8 cellular contexts compared by ENCODE assay signal in genomic region chr6:44074383-44075136, GRCh38. TPM values are rescaled to one million over a fixed set of nuclear protein-coding genes. Genes with fewer than 3 reads are reported as not detected.
A peak's percentile ranks its signal among the peaks of the same experiment; 100 is the strongest.
DNase-seq lines count a peak whose midpoint lies in the region; ATAC-seq and TF ChIP-seq lines count a peak whose summit lies in the region.

No MANE protein-coding gene starts in this region.

- H3K27ac ChIP-seq in trophoblast cell (ENCODE audit: low read depth, low read length): no peak overlapping the region
- H3K27ac ChIP-seq in upper lobe of left lung: no peak overlapping the region

- H3K14ac ChIP-seq in trophoblast cell (ENCODE audit: low read length): no peak overlapping the region

- H4K91ac ChIP-seq in trophoblast cell (ENCODE audit: low read depth, low read length): peak overlapping the region; percentile 89

- no peak overlapping the region for H2BK5ac ChIP-seq in trophoblast cell (ENCODE audit: low read depth, low read length, poor library complexity)

- no peak overlapping the region for H4K12ac ChIP-seq in trophoblast cell (ENCODE audit: low read depth, low read length)

- no peak for TF ChIP-seq EP300 in upper lobe of left lung (IDR thresholded peaks at IDR 0.05)

- DNase-seq in activated gamma-delta T cell treated with Interleukin-2 at 50 U/mL for 16 hours (peak; percentile 61), activated gamma-delta T cell (lab: John Stamatoyannopoulos, UW) (no peak), LHCN-M2 (ENCODE audit: low read depth) (peak; percentile 84), fibroblast of the conjunctiva (ENCODE audit: low read depth) (peak; percentile 64), trophoblast cell (peak in 1 of 2 donors; percentile 80), upper lobe of left lung (peak; percentile 75 to 78), SHP77 (lab: John Stamatoyannopoulos, UW) (no peak)
- DNase-seq in activated T-cell treated with anti-CD3 and anti-CD28 coated beads, Interleukin-2, amount 50 U/mL, for 1 hour: peak; percentile 70

- H3K4me3 ChIP-seq in trophoblast cell (ENCODE audit: low read depth, low read length) (no peak overlapping the region), upper lobe of left lung (no peak overlapping the region)

- peaks cover 6% of the 10 kb centered on the region for H3K79me1 ChIP-seq in trophoblast cell (ENCODE audit: low read length)

- H3K18ac ChIP-seq in trophoblast cell (ENCODE audit: low read length): no peak overlapping the region

- H2BK120ac ChIP-seq in trophoblast cell (ENCODE audit: insufficient read depth, low read length, poor library complexity): no peak overlapping the region

- H3K27me3 ChIP-seq in trophoblast cell (ENCODE audit: insufficient read depth, low read length): peaks cover 5% of the 10 kb centered on the region
- H3K27me3 ChIP-seq in upper lobe of left lung: peaks cover 0 to 13% (median 3%) of the 10 kb centered on the region in 4 donors

- no peak overlapping the region for H2AK5ac ChIP-seq in trophoblast cell (ENCODE audit: low read length)

- H4K8ac ChIP-seq in trophoblast cell (ENCODE audit: low read depth, low read length): no peak overlapping the region

- H3K4me1 ChIP-seq in trophoblast cell (ENCODE audit: control insufficient read depth in 1 of 2, insufficient read depth in 2 of 2, low read length in 2 of 2): peaks cover 10 to 20% of the 10 kb centered on the region in 2 experiments
- peaks cover 23 to 38% (median 30%) of the 10 kb centered on the region in 4 donors for H3K4me1 ChIP-seq in upper lobe of left lung

- peaks cover 1% of the 10 kb centered on the region for H3K79me2 ChIP-seq in trophoblast cell (ENCODE audit: control insufficient read depth, insufficient read depth, low read length, poor library complexity)

- H3K23ac ChIP-seq in trophoblast cell (ENCODE audit: low read length): no peak overlapping the region

- ATAC-seq in upper lobe of left lung (ENCODE audit: low FRiP score in 2 of 2): peak; percentile 77

- peak; percentile 84 to 93 (median 87) for TF ChIP-seq CTCF in upper lobe of left lung (IDR thresholded peaks at IDR 0.05)

- no CpG with 5 or more reads among the region's 18 CpGs for WGBS in trophoblast cell (ENCODE audit: extremely low coverage, insufficient coverage, insufficient read length)
- 7 to 9% methylated on average over 11 to 18 of the region's 18 CpGs for WGBS in upper lobe of left lung, 2 donors

- no peak overlapping the region for H3K4ac ChIP-seq in trophoblast cell (ENCODE audit: low read depth, low read length)

- H2BK12ac ChIP-seq in trophoblast cell (ENCODE audit: low read length): no peak overlapping the region

- H3K4me2 ChIP-seq in trophoblast cell (ENCODE audit: low read length): no peak overlapping the region

- H3K36me3 ChIP-seq in trophoblast cell (ENCODE audit: control insufficient read depth in 1 of 2, insufficient read depth in 2 of 2, low read length in 2 of 2) (no peaks in the 10 kb centered on the region), upper lobe of left lung (no peaks in the 10 kb centered on the region)

- H2AFZ ChIP-seq in trophoblast cell (ENCODE audit: insufficient read depth, low read length, poor library complexity): no peak overlapping the region

- H3K9me3 ChIP-seq in trophoblast cell (ENCODE audit: insufficient read depth, low read depth, low read length) (no peaks in the 10 kb centered on the region), upper lobe of left lung (no peaks in the 10 kb centered on the region)

- no peak for TF ChIP-seq POLR2A in upper lobe of left lung (IDR thresholded peaks at IDR 0.05)

- no peak overlapping the region for H3K9ac ChIP-seq in trophoblast cell (ENCODE audit: low read length)

RNA-seq across cellular contexts. Expression of gene MRPL14, which starts 52.7 kb away (rescaled TPM):
- 72.9 and 73.9 TPM in 2 replicates for total RNA-seq in LHCN-M2 (2014; rRNA removed)
- polyA plus RNA-seq in LHCN-M2 (2012): 110 TPM
- polyA plus RNA-seq in trophoblast cell (2013): 79.2 and 82.1 TPM in 2 replicates
- total RNA-seq in upper lobe of left lung: 100 to 1,000 TPM in 3 of 6 donors, 10 to 100 TPM in 3; 89.1 to 164 (median 97.7) TPM

RNA-seq across cellular contexts. Expression of gene TMEM63B, which starts 52.8 kb away (rescaled TPM):
- total RNA-seq in LHCN-M2 (2014; rRNA removed) (38.2 and 39.0 TPM in 2 replicates), upper lobe of left lung (100 to 1,000 TPM in 4 of 6 donors, 10 to 100 TPM in 2; 89.8 to 198 (median 128) TPM)
- 29.7 TPM for polyA plus RNA-seq in LHCN-M2 (2012)
- 36.4 and 36.9 TPM in 2 replicates for polyA plus RNA-seq in trophoblast cell (2013)

Comparison
In these comparisons a context has a peak if more than half of its experiments do, and no peak if none do; other contexts are left out.
1. DNase-seq: peak in activated gamma-delta T cell treated with Interleukin-2 at 50 U/mL for 16 hours (single experiment), LHCN-M2 (single experiment), activated T-cell treated with anti-CD3 and anti-CD28 coated beads, Interleukin-2, amount 50 U/mL, for 1 hour (single experiment), fibroblast of the conjunctiva (single experiment) and upper lobe of left lung (2 of 2); none in activated gamma-delta T cell (single experiment) and SHP77 (0 of 2).